In the genomic region with DNA sequence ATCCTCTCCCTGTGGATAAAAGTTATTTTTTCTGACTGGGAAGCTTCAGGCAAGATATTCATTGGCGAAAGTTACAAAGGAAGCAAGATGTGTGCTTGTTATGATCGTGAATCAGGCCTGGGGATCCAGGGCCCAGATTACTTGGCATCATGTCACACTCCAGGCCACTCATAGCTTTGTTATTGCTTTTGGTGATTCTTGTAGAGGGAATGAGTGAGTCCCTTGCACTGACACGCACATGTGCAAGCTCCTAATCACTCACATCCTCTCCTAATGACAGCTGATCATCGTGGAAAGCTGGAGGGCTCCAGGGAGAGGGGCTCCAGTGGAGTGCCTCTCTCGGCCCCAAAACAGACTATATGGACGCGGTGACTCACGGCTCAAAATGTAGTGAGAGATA, we compare ENCODE assay signal across 14 cellular contexts.
DNase-seq lines count a peak whose midpoint lies in the region; ATAC-seq and TF ChIP-seq lines count a peak whose summit lies in the region.
"Had no signal": no experiment of that assay in that cellular context is flagged by ENCODE, and none has a peak within 500 bp of the region (broad histone marks: within the 10 kb centered on the region; RNA-seq: fewer than 3 reads in every experiment).

No MANE protein-coding gene starts in this region.

- intact Hi-C loops in psoas muscle (cut with DNase I) (no loop called here), Caco-2 (cut with micrococcal nuclease; ENCODE audit: unreplicated experiment) (no loop called here)

- H3K27me3 ChIP-seq in SK-N-SH (ENCODE audit: insufficient read depth) (no peaks in the 10 kb centered on the region), psoas muscle (ENCODE audit: insufficient read depth in 3 of 3, low read length in 2 of 3) (no peaks in the 10 kb centered on the region), Caco-2 (replicated peaks; ENCODE audit: control insufficient read depth, insufficient read depth, low read length) (no peaks in the 10 kb centered on the region), H7 (ENCODE audit: control insufficient read depth, insufficient read depth, low read length) (no peaks in the 10 kb centered on the region; the same call in 1 of the 2 replicates)

- H3K27ac ChIP-seq in SK-N-SH (ENCODE audit: low read depth in 2 of 2, low read length in 1 of 2) (peak overlapping the region; percentile 72 to 100), psoas muscle (peak overlapping the region; percentile 76)
- H3K27ac ChIP-seq: SK-N-MC had no signal

- H3K9me2 ChIP-seq in SK-N-SH, result no peaks in the 10 kb centered on the region

- DNase-seq in DMS79 treated with DMSO at 0.1 percent for 48 hours (lab: John Stamatoyannopoulos, UW) (peak; percentile 42), SK-N-SH (no peak), fibroblast of the aortic adventitia (ENCODE audit: low read depth) (peak; percentile 98), psoas muscle (peak; percentile 43 to 62), Caco-2 (no peak), H7 (no peak)
- DNase-seq: CD8-positive, alpha-beta T cell; central memory CD4-positive, alpha-beta T cell; KBM-7; NCI-H345; nucleus accumbens had no signal

- CTCF ChIA-PET in SK-N-SH (lab: Yijun Ruan, JAX) (interaction anchor here (0.6 to 1.8 kb wide), 5 partner anchors 8 to 883 kb away, joined by 3 to 5 read pairs (median 3); partner anchors contain the start of gene PLPP3), Caco-2 (lab: Charles Lee) (no interaction called here)

- 0 out of 4 replicates have a peak, but pooled peaks of 1 of the 2 experiments have one; percentile 25 for TF ChIP-seq EP300 in SK-N-SH (IDR thresholded peaks at IDR 0.05; ENCODE audit: borderline replicate concordance in 1 of 2, low read depth in 1 of 2, low read length in 1 of 2)

- no peaks in the 10 kb centered on the region for H4K20me1 ChIP-seq in SK-N-SH (ENCODE audit: insufficient read depth)

- no peak overlapping the region for H3K4me3 Mint-ChIP-seq in Caco-2 (ENCODE audit: unreplicated experiment)
- H3K4me3 Mint-ChIP-seq: CD8-positive, alpha-beta T cell had no signal

- H3K36me3 Mint-ChIP-seq in Caco-2 (ENCODE audit: insufficient read depth, unreplicated experiment), result no peaks in the 10 kb centered on the region
- H3K36me3 Mint-ChIP-seq: CD8-positive, alpha-beta T cell had no signal

- no peaks in the 10 kb centered on the region for H3K27me3 Mint-ChIP-seq in Caco-2 (ENCODE audit: insufficient read depth, unreplicated experiment)

- H3K4me3 ChIP-seq in SK-N-SH (ENCODE audit: low read depth in 2 of 2, low read length in 1 of 2) (no peak overlapping the region), fibroblast of the aortic adventitia (ENCODE audit: low read depth, low read length) (no peak overlapping the region), psoas muscle (no peak overlapping the region), Caco-2 (ENCODE audit: low read depth, low read length) (no peak overlapping the region), H7 (ENCODE audit: insufficient read depth, low read depth, low read length) (no peak overlapping the region)
- H3K4me3 ChIP-seq: SK-N-MC had no signal

- 53% methylated on average over 8 of the region's 8 CpGs for WGBS in SK-N-SH (ENCODE audit: low lambda C conversion rate)
- WGBS in psoas muscle, 3 donors, result 22 to 47% (median 29%) methylated on average over 8 of the region's 8 CpGs

- H3K9me3 ChIP-seq in SK-N-SH (no peaks in the 10 kb centered on the region), psoas muscle (no peaks in the 10 kb centered on the region), Caco-2 (no peaks in the 10 kb centered on the region)

- H2AFZ ChIP-seq in SK-N-SH (ENCODE audit: low read depth), result no peak overlapping the region

- no TSS peak for BruUV-seq in Caco-2 (replicated peaks; lab: Mats Ljungman, UMichigan)

- peak; percentile 75 to 80 (median 77) for ATAC-seq in psoas muscle
- ATAC-seq in HG03196 (IDR thresholded peaks at IDR 0.05; ENCODE audit: unreplicated experiment), result no peak
- ATAC-seq in HG02571 (IDR thresholded peaks at IDR 0.05; ENCODE audit: unreplicated experiment), result no peak
- ATAC-seq: CD8-positive, alpha-beta T cell had no signal

- no peaks in the 10 kb centered on the region for H3K9me3 Mint-ChIP-seq in Caco-2 (ENCODE audit: unreplicated experiment)
- H3K9me3 Mint-ChIP-seq: CD8-positive, alpha-beta T cell had no signal

- TF ChIP-seq CTCF in SK-N-SH (IDR thresholded peaks at IDR 0.05) (no peak), fibroblast of the aortic adventitia (IDR thresholded peaks at IDR 0.05; ENCODE audit: insufficient read depth, low read length) (no peak), psoas muscle (IDR thresholded peaks at IDR 0.05) (no peak), Caco-2 (IDR thresholded peaks at IDR 0.05; ENCODE audit: insufficient read depth in 1 of 2, low read depth in 1 of 2, low read length in 1 of 2, severe bottlenecking in 1 of 2, unreplicated experiment in 1 of 2) (no peak)

- H3K27ac Mint-ChIP-seq in Caco-2 (ENCODE audit: unreplicated experiment), result no peak overlapping the region
- H3K27ac Mint-ChIP-seq: CD8-positive, alpha-beta T cell had no signal

- no peaks in the 10 kb centered on the region for H3K79me2 ChIP-seq in SK-N-SH (ENCODE audit: insufficient read depth)

- H3F3A ChIP-seq in SK-N-SH (replicated peaks; ENCODE audit: insufficient read depth), result peaks cover 16% of the 10 kb centered on the region

- H3K36me3 ChIP-seq in SK-N-SH (replicated peaks in 1 of 2; ENCODE audit: control insufficient read depth in 1 of 2, insufficient read depth in 2 of 2, low read length in 1 of 2) (no peaks in the 10 kb centered on the region), psoas muscle (ENCODE audit: insufficient read depth in 1 of 2, low read depth in 1 of 2) (no peaks in the 10 kb centered on the region), Caco-2 (ENCODE audit: control insufficient read depth, insufficient read depth, low read length) (no peaks in the 10 kb centered on the region), H7 (replicated peaks; ENCODE audit: control insufficient read depth, insufficient read depth, low read length) (no peaks in the 10 kb centered on the region)

- no peak overlapping the region; the same call in 1 of the 2 replicates for H3K9ac ChIP-seq in SK-N-SH

- H3K4me1 ChIP-seq in SK-N-SH (ENCODE audit: control insufficient read depth in 1 of 2, insufficient read depth in 2 of 2, low read depth in 1 of 2, low read length in 1 of 2) (peaks cover 20 to 46% of the 10 kb centered on the region in 2 experiments; a peak in 3 of 4 replicates), psoas muscle (peaks cover 29% of the 10 kb centered on the region), Caco-2 (no peaks in the 10 kb centered on the region)

- no peaks in the 10 kb centered on the region for H3K4me1 Mint-ChIP-seq in Caco-2 (ENCODE audit: low read depth, unreplicated experiment)

- POLR2A ChIA-PET in SK-N-SH (lab: Yijun Ruan, JAX), result no interaction called here
- POLR2A ChIA-PET in Caco-2 (lab: Charles Lee), result no interaction called here

- peak overlapping the region; percentile 11; the same call in 1 of the 2 replicates for H3K4me2 ChIP-seq in SK-N-SH

- no peak for TF ChIP-seq RAD21 in SK-N-SH (IDR thresholded peaks at IDR 0.05; ENCODE audit: low read length)

TF ChIP-seq in SK-N-SH, 30 proteins besides CTCF, POLR2A, EP300 and RAD21 (continues in another document):
- TF ChIP-seq USF2 (IDR thresholded peaks at IDR 0.05; ENCODE audit: borderline replicate concordance, low read depth, low read length) (no peak), TCF12 (IDR thresholded peaks at IDR 0.05) (peak; percentile 59), GABPA (IDR thresholded peaks at IDR 0.05; ENCODE audit: low read depth) (no peak), PBX3 (IDR thresholded peaks at IDR 0.05) (peak; percentile 64), FOXM1 (IDR thresholded peaks at IDR 0.05; ENCODE audit: low read depth) (no peak), FOSL2 (IDR thresholded peaks at IDR 0.05; ENCODE audit: borderline replicate concordance, low read depth) (peak; percentile 43; the same call in 1 of the 2 replicates), MEF2A (IDR thresholded peaks at IDR 0.05; ENCODE audit: borderline replicate concordance, low read depth) (no peak; the same call in 1 of the 2 replicates)

Comparison
In these comparisons a context has a peak if more than half of its experiments do, and no peak if none do; other contexts are left out.
1. DNase-seq: peak in DMS79 treated with DMSO at 0.1 percent for 48 hours (single experiment), fibroblast of the aortic adventitia (single experiment) and psoas muscle (2 of 2); none in SK-N-SH (single experiment), Caco-2 (0 of 2) and H7 (single experiment).
2. ATAC-seq: peak in psoas muscle (4 of 4); none in HG03196 (single experiment) and HG02571 (single experiment).